8 cellular contexts compared by ENCODE assay signal in genomic region chr6:138654715-138655634, GRCh38.
DNase-seq lines count a peak whose midpoint lies in the region; ATAC-seq, FAIRE-seq and TF ChIP-seq lines count a peak whose summit lies in the region.

No MANE protein-coding gene starts in this region.

- TF ChIP-seq CTCF in uterus (IDR thresholded peaks at IDR 0.05) (no peak), colonic mucosa (IDR thresholded peaks at IDR 0.05) (no peak)

- H3K4me3 ChIP-seq in uterus (no peak overlapping the region), colonic mucosa (no peak overlapping the region)

- no peak for DNase-seq in activated naive CD8-positive, alpha-beta T cell treated with anti-CD3 and anti-CD28 coated beads, Interleukin-2, amount 10 ng/mL, durations not matched to agents 7 days and 5 days
- peak; percentile 33 for DNase-seq in stimulated activated CD4-positive, alpha-beta T cell treated with anti-CD3 and anti-CD28 coated beads, Interleukin-1b, Interleukin-23, amount 100 ng/mL, for 48 hours
- DNase-seq in uterus, result no peak
- DNase-seq in colonic mucosa, result no peak
- no peak for DNase-seq in activated CD4-positive, CD25-positive, alpha-beta regulatory T cell treated with anti-CD3 and anti-CD28 coated beads, Interleukin-2, amount 50 U/mL, for 72 hours

- no peaks in the 10 kb centered on the region for H3K4me1 ChIP-seq in uterus
- no peaks in the 10 kb centered on the region for H3K4me1 ChIP-seq in colonic mucosa

- H3K36me3 Mint-ChIP-seq in activated naive CD8-positive, alpha-beta T cell treated with anti-CD3 and anti-CD28 coated beads, Interleukin-2, amount 10 ng/mL, durations not matched to agents 7 days and 5 days, result no peaks in the 10 kb centered on the region

- peaks cover 25% of the 10 kb centered on the region for H3K27me3 Mint-ChIP-seq in activated naive CD8-positive, alpha-beta T cell treated with anti-CD3 and anti-CD28 coated beads, Interleukin-2, amount 10 ng/mL, durations not matched to agents 7 days and 5 days

- no peaks in the 10 kb centered on the region for H3K36me3 ChIP-seq in uterus
- H3K36me3 ChIP-seq in colonic mucosa, result no peaks in the 10 kb centered on the region

- no peaks in the 10 kb centered on the region for H3K9me3 Mint-ChIP-seq in activated naive CD8-positive, alpha-beta T cell treated with anti-CD3 and anti-CD28 coated beads, Interleukin-2, amount 10 ng/mL, durations not matched to agents 7 days and 5 days

- intact Hi-C loops in uterus (cut with DNase I; ENCODE audit: low total_unique reads) (no loop called here), colonic mucosa (cut with DNase I) (loop anchor here (10.0 kb wide), 1 partner anchor 1050 kb away; no protein-coding TSS in a partner anchor)

- peak; percentile 58 for FAIRE-seq in A204.1 (lab: Jason Lieb, UNC)

- H3K27ac ChIP-seq in uterus, result no peak overlapping the region
- H3K27ac ChIP-seq in colonic mucosa, result no peak overlapping the region

- no peak overlapping the region for H3K27ac Mint-ChIP-seq in activated naive CD8-positive, alpha-beta T cell treated with anti-CD3 and anti-CD28 coated beads, Interleukin-2, amount 10 ng/mL, durations not matched to agents 7 days and 5 days

- peaks cover 6% of the 10 kb centered on the region for H3K4me1 Mint-ChIP-seq in activated naive CD8-positive, alpha-beta T cell treated with anti-CD3 and anti-CD28 coated beads, Interleukin-2, amount 10 ng/mL, durations not matched to agents 7 days and 5 days

- POLR2A ChIA-PET in activated naive CD8-positive, alpha-beta T cell treated with anti-CD3 and anti-CD28 coated beads, Interleukin-2, amount 10 ng/mL, durations not matched to agents 7 days and 5 days (lab: Charles Lee), result no interaction called here

- H3K27me3 ChIP-seq in uterus (no peaks in the 10 kb centered on the region), colonic mucosa (no peaks in the 10 kb centered on the region)

- H3K9ac ChIP-seq in colonic mucosa (ENCODE audit: low read depth in 2 of 2, low read length in 2 of 2), result no peak overlapping the region

- TF ChIP-seq POLR2A in uterus (IDR thresholded peaks at IDR 0.05), result no peak

- no peak overlapping the region for H3K4me3 Mint-ChIP-seq in activated naive CD8-positive, alpha-beta T cell treated with anti-CD3 and anti-CD28 coated beads, Interleukin-2, amount 10 ng/mL, durations not matched to agents 7 days and 5 days

- peak; percentile 100 for ATAC-seq in GM19372 (IDR thresholded peaks at IDR 0.05; ENCODE audit: low read depth, unreplicated experiment)
- ATAC-seq in HG03159 (IDR thresholded peaks at IDR 0.05; ENCODE audit: unreplicated experiment), result peak; percentile 97
- ATAC-seq in activated naive CD8-positive, alpha-beta T cell treated with anti-CD3 and anti-CD28 coated beads, Interleukin-2, amount 10 ng/mL, durations not matched to agents 7 days and 5 days (ENCODE audit: low read depth), result peak; percentile 52

- H3K9me3 ChIP-seq in uterus (no peaks in the 10 kb centered on the region), colonic mucosa (no peaks in the 10 kb centered on the region)
